16 cellular contexts compared by ENCODE assay signal in the genomic region with DNA sequence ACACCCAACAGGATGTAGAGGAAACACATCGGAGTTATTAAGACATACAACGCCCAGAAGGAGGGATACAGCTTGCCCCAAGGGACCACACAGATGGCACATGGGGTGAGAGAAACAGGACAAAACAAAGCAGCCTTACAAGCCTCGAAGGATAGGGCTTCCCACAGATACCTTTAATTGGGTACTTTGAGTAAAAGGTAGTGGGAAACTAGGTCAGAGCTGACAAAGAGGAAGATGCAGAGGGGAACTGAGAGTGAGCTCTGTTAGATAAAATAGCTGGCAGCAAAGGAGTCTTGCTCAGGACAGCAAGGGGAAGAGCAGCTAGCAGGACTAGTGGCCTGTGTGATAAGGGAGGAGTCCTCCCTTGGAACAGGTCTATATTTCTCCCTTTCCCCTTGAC. TPM values are rescaled to one million over a fixed set of nuclear protein-coding genes. Genes with fewer than 3 reads are reported as not detected.
DNase-seq lines count a peak whose midpoint lies in the region; ATAC-seq and TF ChIP-seq lines count a peak whose summit lies in the region.
"Had no signal": no experiment of that assay in that cellular context is flagged by ENCODE, and none has a peak within 500 bp of the region (broad histone marks: within the 10 kb centered on the region; RNA-seq: fewer than 3 reads in every experiment).

No MANE protein-coding gene starts in this region.

- no peak overlapping the region for H2AFZ ChIP-seq in SK-N-SH (ENCODE audit: low read depth)

- H3K27ac ChIP-seq in SK-N-SH (ENCODE audit: low read depth in 2 of 2, low read length in 1 of 2), result no peak overlapping the region
- H3K27ac ChIP-seq: left lung had no signal

- H3K4me3 ChIP-seq in SK-N-SH (ENCODE audit: low read depth in 2 of 2, low read length in 1 of 2), result no peak overlapping the region
- H3K4me3 ChIP-seq: left lung had no signal

- no peak overlapping the region for H3K9ac ChIP-seq in SK-N-SH

- no peaks in the 10 kb centered on the region for H3K27me3 ChIP-seq in SK-N-SH (ENCODE audit: insufficient read depth)

- TF ChIP-seq EP300 in SK-N-SH (IDR thresholded peaks at IDR 0.05; ENCODE audit: borderline replicate concordance in 1 of 2, low read depth in 1 of 2, low read length in 1 of 2), result no peak

- DNase-seq in D341Med (ENCODE audit: low spot score) (peak; percentile 48), SKM-1 (lab: John Stamatoyannopoulos, UW; ENCODE audit: unreplicated experiment) (peak; percentile 50), DMS79 (lab: John Stamatoyannopoulos, UW) (no peak), SK-N-SH (no peak)
- DNase-seq: activated CD8-positive, alpha-beta memory T cell treated with anti-CD3 and anti-CD28 coated beads, Interleukin-2, amount 10 ng/mL, durations not matched to agents 7 days and 5 days; HFFc6; left lung; NCI-H1417; small intestine had no signal

- CTCF ChIA-PET in SK-N-SH (lab: Yijun Ruan, JAX), result interaction anchor here (1.0 kb wide), 1 partner anchor 29 kb away, joined by 3 read pairs; no protein-coding TSS in a partner anchor

- H3K9me3 ChIP-seq in SK-N-SH, result no peaks in the 10 kb centered on the region

- H4K20me1 ChIP-seq in SK-N-SH (ENCODE audit: insufficient read depth), result no peaks in the 10 kb centered on the region

- H3K36me3 ChIP-seq in SK-N-SH (replicated peaks in 1 of 2; ENCODE audit: control insufficient read depth in 1 of 2, insufficient read depth in 2 of 2, low read length in 1 of 2), result no peaks in the 10 kb centered on the region
- H3K36me3 ChIP-seq: left lung had no signal

- TF ChIP-seq RAD21 in SK-N-SH (IDR thresholded peaks at IDR 0.05; ENCODE audit: low read length), result no peak

- 5% methylated on average over 3 of the region's 3 CpGs for WGBS in SK-N-SH (ENCODE audit: low lambda C conversion rate)

- no peak overlapping the region for H3K4me2 ChIP-seq in SK-N-SH

- no peaks in the 10 kb centered on the region for H3K79me2 ChIP-seq in SK-N-SH (ENCODE audit: insufficient read depth)

- no peaks in the 10 kb centered on the region for H3K9me2 ChIP-seq in SK-N-SH

- TF ChIP-seq CTCF in SK-N-SH (IDR thresholded peaks at IDR 0.05), result no peak

- POLR2A ChIA-PET in SK-N-SH (lab: Yijun Ruan, JAX), result no interaction called here

- no peaks in the 10 kb centered on the region for H3F3A ChIP-seq in SK-N-SH (replicated peaks; ENCODE audit: insufficient read depth)

- ATAC-seq in GM19351 (IDR thresholded peaks at IDR 0.05; ENCODE audit: unreplicated experiment) (peak; percentile 85), HG03432 (IDR thresholded peaks at IDR 0.05; ENCODE audit: unreplicated experiment) (peak; percentile 74), GM21619 (IDR thresholded peaks at IDR 0.05; ENCODE audit: unreplicated experiment) (no peak), HG03378 (IDR thresholded peaks at IDR 0.05; ENCODE audit: unreplicated experiment) (no peak)
- ATAC-seq: activated CD8-positive, alpha-beta memory T cell treated with anti-CD3 and anti-CD28 coated beads, Interleukin-2, amount 10 ng/mL, durations not matched to agents 7 days and 5 days; left lung had no signal

- H3K4me1 ChIP-seq in SK-N-SH (ENCODE audit: control insufficient read depth in 1 of 2, insufficient read depth in 2 of 2, low read depth in 1 of 2, low read length in 1 of 2), result no peaks in the 10 kb centered on the region
- H3K4me1 ChIP-seq: left lung had no signal

TF ChIP-seq in SK-N-SH, 30 proteins besides CTCF, POLR2A, EP300 and RAD21:
- TF ChIP-seq NFIC (IDR thresholded peaks at IDR 0.05; ENCODE audit: borderline replicate concordance) (no peak), FOXM1 (IDR thresholded peaks at IDR 0.05; ENCODE audit: low read depth) (no peak), RFX5 (IDR thresholded peaks at IDR 0.05; ENCODE audit: low read length) (no peak), FOSL2 (IDR thresholded peaks at IDR 0.05; ENCODE audit: borderline replicate concordance, low read depth) (no peak), FOXJ3 (CRISPR knock-in tag; IDR thresholded peaks at IDR 0.05) (no peak)

RNA-seq across cellular contexts. Expression of a gene that starts 48.2 kb away (rescaled TPM):
- not detected in 2 replicates for polyA plus RNA-seq in SK-N-SH (2012; rRNA removed)
- not detected in 2 replicates for polyA plus RNA-seq in SK-N-SH (2012; cell fraction: cytosol; rRNA removed)
- polyA plus RNA-seq in SK-N-SH (2012; cell fraction: nucleus; rRNA removed), result not detected in 2 replicates
- polyA plus RNA-seq: adipose tissue, neural cell, small intestine, urinary bladder had no signal

Comparison
In these comparisons a context has a peak if more than half of its experiments do, and no peak if none do; other contexts are left out.
1. DNase-seq: peak in D341Med (single experiment) and SKM-1 (single experiment); none in DMS79 (single experiment) and SK-N-SH (single experiment).
2. ATAC-seq: peak in GM19351 (single experiment) and HG03432 (single experiment); none in GM21619 (single experiment) and HG03378 (single experiment).